ENCODE assay signal across 9 cellular contexts in genomic region chr3:38960953-38961622, GRCh38.
DNase-seq lines count a peak whose midpoint lies in the region; ATAC-seq and TF ChIP-seq lines count a peak whose summit lies in the region.
"Had no signal": no experiment of that assay in that cellular context is flagged by ENCODE, and none has a peak within 500 bp of the region (broad histone marks: within the 10 kb centered on the region; RNA-seq: fewer than 3 reads in every experiment).

No MANE protein-coding gene starts in this region.

- H3K27me3 Mint-ChIP-seq in stimulated activated memory B cell treated with anti-CD40 and anti-IgM and Interleukin-4, amounts not matched to agents 10 μg/mL and 1 μg/mL and 100 μg/mL, for 72 hours: no peaks in the 10 kb centered on the region
- H3K27me3 Mint-ChIP-seq: activated B cell treated with CpG ODN at 0.5 μM for 24 hours had no signal

- intact Hi-C loops in right cardiac atrium (cut with DNase I): no loop called here

- CTCF ChIA-PET in HEK293 (lab: Yijun Ruan, JAX): interaction anchor here (0.6 to 1.3 kb wide), 17 partner anchors 9 to 462 kb away, joined by 3 to 8 read pairs (median 3); no protein-coding TSS in a partner anchor

- 4% methylated on average over 5 of the region's 5 CpGs for WGBS in right cardiac atrium

- H3K27me3 ChIP-seq in adipocyte (replicated peaks; ENCODE audit: control insufficient read depth, insufficient read depth, low read length): peaks cover 5% of the 10 kb centered on the region
- H3K27me3 ChIP-seq in right cardiac atrium (ENCODE audit: control insufficient read depth, insufficient read depth): no peaks in the 10 kb centered on the region

- peak; percentile 64 to 80 for ATAC-seq in right cardiac atrium
- ATAC-seq in stimulated activated memory B cell treated with anti-CD40 and anti-IgM and Interleukin-4, amounts not matched to agents 10 μg/mL and 1 μg/mL and 100 μg/mL, for 72 hours: peak; percentile 59
- ATAC-seq in HG03045 (IDR thresholded peaks at IDR 0.05; ENCODE audit: unreplicated experiment): no peak
- ATAC-seq in GM21423 (IDR thresholded peaks at IDR 0.05; ENCODE audit: unreplicated experiment): no peak

- H3K4me3 ChIP-seq in HEK293 (ENCODE audit: low read depth, low read length) (no peak overlapping the region), adipocyte (ENCODE audit: low read length) (no peak overlapping the region), right cardiac atrium (ENCODE audit: low read length) (no peak overlapping the region)

- H3K9me3 ChIP-seq in HEK293 (ENCODE audit: control insufficient read depth, insufficient read depth, low read depth, low read length): no peaks in the 10 kb centered on the region
- no peaks in the 10 kb centered on the region for H3K9me3 ChIP-seq in adipocyte (ENCODE audit: control insufficient read depth, low read length)
- no peaks in the 10 kb centered on the region for H3K9me3 ChIP-seq in right cardiac atrium (ENCODE audit: control insufficient read depth, low read length)

- H3K9me3 Mint-ChIP-seq in stimulated activated memory B cell treated with anti-CD40 and anti-IgM and Interleukin-4, amounts not matched to agents 10 μg/mL and 1 μg/mL and 100 μg/mL, for 72 hours: no peaks in the 10 kb centered on the region
- H3K9me3 Mint-ChIP-seq: activated B cell treated with CpG ODN at 0.5 μM for 24 hours had no signal

- no peak overlapping the region for H3K27ac Mint-ChIP-seq in stimulated activated memory B cell treated with anti-CD40 and anti-IgM and Interleukin-4, amounts not matched to agents 10 μg/mL and 1 μg/mL and 100 μg/mL, for 72 hours
- H3K27ac Mint-ChIP-seq: activated B cell treated with CpG ODN at 0.5 μM for 24 hours had no signal

- no peak overlapping the region for H3K27ac ChIP-seq in HEK293 (ENCODE audit: extremely low read depth, low read depth, low read length)
- H3K27ac ChIP-seq in right cardiac atrium (ENCODE audit: low read length): no peak overlapping the region

- no peaks in the 10 kb centered on the region for H3K36me3 Mint-ChIP-seq in stimulated activated memory B cell treated with anti-CD40 and anti-IgM and Interleukin-4, amounts not matched to agents 10 μg/mL and 1 μg/mL and 100 μg/mL, for 72 hours

- peak; percentile 65 for DNase-seq in DMS79 treated with DMSO at 0.1 percent for 48 hours (lab: John Stamatoyannopoulos, UW)
- peak; percentile 52 for DNase-seq in NCI-H748 treated with DMSO at 0.1 percent for 48 hours (lab: John Stamatoyannopoulos, UW)
- peak; percentile 50 for DNase-seq in adipocyte (ENCODE audit: low read depth)
- peak in 2 of 3 donors; percentile 37 to 78 for DNase-seq in right cardiac atrium
- DNase-seq: activated B cell treated with CpG ODN at 0.5 μM for 24 hours had no signal

- peaks cover 6% of the 10 kb centered on the region for H3K4me1 Mint-ChIP-seq in stimulated activated memory B cell treated with anti-CD40 and anti-IgM and Interleukin-4, amounts not matched to agents 10 μg/mL and 1 μg/mL and 100 μg/mL, for 72 hours

- H3K36me3 ChIP-seq in HEK293 (ENCODE audit: control insufficient read depth in 2 of 2, insufficient read depth in 1 of 2, low read length in 2 of 2) (no peaks in the 10 kb centered on the region), adipocyte (ENCODE audit: control insufficient read depth, insufficient read depth, low read length, severe bottlenecking) (no peaks in the 10 kb centered on the region)

- POLR2A ChIA-PET in HEK293 (lab: Yijun Ruan, JAX): no interaction called here

- H3K4me3 Mint-ChIP-seq in stimulated activated memory B cell treated with anti-CD40 and anti-IgM and Interleukin-4, amounts not matched to agents 10 μg/mL and 1 μg/mL and 100 μg/mL, for 72 hours: no peak overlapping the region
- H3K4me3 Mint-ChIP-seq: activated B cell treated with CpG ODN at 0.5 μM for 24 hours had no signal

- H3K4me1 ChIP-seq in HEK293 (ENCODE audit: control insufficient read depth, insufficient read depth, low read length) (no peaks in the 10 kb centered on the region), adipocyte (ENCODE audit: control insufficient read depth, insufficient read depth, low read length) (no peaks in the 10 kb centered on the region), right cardiac atrium (ENCODE audit: control insufficient read depth, insufficient read depth, low read length) (no peaks in the 10 kb centered on the region)

- peak; percentile 32; the same call in 1 of the 2 replicates for TF ChIP-seq CTCF in HEK293 (tag by site-specific recombination; IDR thresholded peaks at IDR 0.05)

- no peak overlapping the region for H3K9ac ChIP-seq in adipocyte (ENCODE audit: low read length)

TF ChIP-seq in HEK293, 187 proteins besides CTCF, POLR2A, EP300 and RAD21:
- TF ChIP-seq ZNF350 (tag by site-specific recombination; IDR thresholded peaks at IDR 0.05): no peak
- no peak for TF ChIP-seq GLIS2 (tag by site-specific recombination; IDR thresholded peaks at IDR 0.05)
- TF ChIP-seq ZNF239 (tag by site-specific recombination; IDR thresholded peaks at IDR 0.05): no peak
- TF ChIP-seq ZNF654 (tag by site-specific recombination; IDR thresholded peaks at IDR 0.05; ENCODE audit: low read depth): no peak
- no peak for TF ChIP-seq ZNF768 (tag by site-specific recombination; IDR thresholded peaks at IDR 0.05)
- no peak for TF ChIP-seq ZNF626 (tag by site-specific recombination; IDR thresholded peaks at IDR 0.05)
- TF ChIP-seq ZNF777 (tag by site-specific recombination; IDR thresholded peaks at IDR 0.05; ENCODE audit: borderline replicate concordance): no peak
- no peak for TF ChIP-seq ZNF48 (tag by site-specific recombination; IDR thresholded peaks at IDR 0.05)
- TF ChIP-seq ZNF280C (tag by site-specific recombination; IDR thresholded peaks at IDR 0.05): no peak
- no peak for TF ChIP-seq ZNF433 (tag by site-specific recombination; IDR thresholded peaks at IDR 0.05; ENCODE audit: low read depth)
- TF ChIP-seq ZNF639 (tag by site-specific recombination; IDR thresholded peaks at IDR 0.05): no peak
- TF ChIP-seq ZNF138 (tag by site-specific recombination; IDR thresholded peaks at IDR 0.05; ENCODE audit: borderline replicate concordance): no peak
- no peak for TF ChIP-seq ZNF701 (tag by site-specific recombination; IDR thresholded peaks at IDR 0.05)
- TF ChIP-seq BCL11A (tag by site-specific recombination; IDR thresholded peaks at IDR 0.05; ENCODE audit: low read depth): no peak
- TF ChIP-seq KLF10 (tag by site-specific recombination; IDR thresholded peaks at IDR 0.05): no peak
- no peak for TF ChIP-seq ZNF513 (tag by site-specific recombination; IDR thresholded peaks at IDR 0.05)
- no peak for TF ChIP-seq MYNN (tag by site-specific recombination; IDR thresholded peaks at IDR 0.05; ENCODE audit: borderline replicate concordance)
- no peak for TF ChIP-seq ZNF121 (tag by site-specific recombination; IDR thresholded peaks at IDR 0.05)
- no peak for TF ChIP-seq ZNF394 (tag by site-specific recombination; IDR thresholded peaks at IDR 0.05; ENCODE audit: borderline replicate concordance)

Comparison
In these comparisons a context has a peak if more than half of its experiments do, and no peak if none do; other contexts are left out.
1. ATAC-seq: peak in right cardiac atrium (2 of 2) and stimulated activated memory B cell treated with anti-CD40 and anti-IgM and Interleukin-4, amounts not matched to agents 10 μg/mL and 1 μg/mL and 100 μg/mL, for 72 hours (single experiment); none in HG03045 (single experiment) and GM21423 (single experiment).
2. Peak in every context shown above with its lines, with median percentiles within 50 percentile points of each other: DNase-seq.